19 cellular contexts compared by ENCODE assay signal in genomic region chr4:142356797-142357196, GRCh38.
DNase-seq lines count a peak whose midpoint lies in the region; ATAC-seq, FAIRE-seq and TF ChIP-seq lines count a peak whose summit lies in the region.
"Had no signal": no experiment of that assay in that cellular context is flagged by ENCODE, and none has a peak within 500 bp of the region (broad histone marks: within the 10 kb centered on the region; RNA-seq: fewer than 3 reads in every experiment).

No MANE protein-coding gene starts in this region.

- H3K4me1 Mint-ChIP-seq in CD4-positive, CD25-positive, alpha-beta regulatory T cell = peaks cover 60 to 93% (median 78%) of the 10 kb centered on the region in 4 donors
- peaks cover 17% of the 10 kb centered on the region for H3K4me1 Mint-ChIP-seq in Caco-2 (ENCODE audit: low read depth, unreplicated experiment)
- peaks cover 91% of the 10 kb centered on the region for H3K4me1 Mint-ChIP-seq in activated CD4-positive, alpha-beta memory T cell treated with anti-CD3 and anti-CD28 coated beads for 36 hours (ENCODE audit: low read depth)

- no peak for TF ChIP-seq POLR2A in H1 (IDR thresholded peaks at IDR 0.05; ENCODE audit: control extremely low read depth in 1 of 2, low read depth in 2 of 2, low read length in 2 of 2)

- TF ChIP-seq CTCF in Caco-2 (IDR thresholded peaks at IDR 0.05; ENCODE audit: insufficient read depth in 1 of 2, low read depth in 1 of 2, low read length in 1 of 2, severe bottlenecking in 1 of 2, unreplicated experiment in 1 of 2) (no peak), H1 (IDR thresholded peaks at IDR 0.05; ENCODE audit: control extremely low read depth in 1 of 3, insufficient read depth in 1 of 3, low read depth in 1 of 3, low read length in 3 of 3) (no peak)

- H3K27me3 Mint-ChIP-seq in CD4-positive, CD25-positive, alpha-beta regulatory T cell = no peaks in the 10 kb centered on the region
- no peaks in the 10 kb centered on the region for H3K27me3 Mint-ChIP-seq in Caco-2 (ENCODE audit: insufficient read depth, unreplicated experiment)
- no peaks in the 10 kb centered on the region for H3K27me3 Mint-ChIP-seq in activated CD4-positive, alpha-beta memory T cell treated with anti-CD3 and anti-CD28 coated beads for 36 hours

- no peak overlapping the region for H3K18ac ChIP-seq in H1 (ENCODE audit: extremely low read depth, low read length)

- peak in 2 of 3 donors; percentile 22 to 55 for DNase-seq in CD4-positive, CD25-positive, alpha-beta regulatory T cell
- no peak for DNase-seq in Caco-2
- DNase-seq in activated CD4-positive, alpha-beta memory T cell treated with anti-CD3 and anti-CD28 coated beads for 36 hours = peak; percentile 38
- no peak for DNase-seq in H1 (ENCODE audit: low read depth in 1 of 2, low spot score in 2 of 2)
- no peak for DNase-seq in GM03348 (ENCODE audit: low spot score)
- no peak for DNase-seq in 8988T
- DNase-seq in HT-29 (ENCODE audit: low spot score) = no peak
- DNase-seq: colonic mucosa; EL; GM23248; Kasumi-1; lower lobe of right lung; NCI-H1105; right cardiac atrium; RPMI8226; stimulated activated CD4-positive, alpha-beta T cell treated with anti-CD3 and anti-CD28 coated beads, Interleukin-15, amount 100 ng/mL, for 24 hours had no signal

- no peak for FAIRE-seq in H1 (lab: Jason Lieb, UNC)
- FAIRE-seq: endothelial cell of umbilical vein had no signal

- H3K27me3 ChIP-seq in CD4-positive, CD25-positive, alpha-beta regulatory T cell (ENCODE audit: control insufficient read depth, insufficient read depth, low read length) = no peaks in the 10 kb centered on the region
- no peaks in the 10 kb centered on the region for H3K27me3 ChIP-seq in Caco-2 (replicated peaks; ENCODE audit: control insufficient read depth, insufficient read depth, low read length)
- H3K27me3 ChIP-seq in H1 (replicated peaks in 1 of 4; ENCODE audit: control insufficient read depth in 3 of 4, extremely low read depth in 1 of 4, insufficient read depth in 3 of 4, low read length in 3 of 4) = no peaks in the 10 kb centered on the region
- H3K27me3 ChIP-seq: colonic mucosa had no signal

- no peaks in the 10 kb centered on the region for H3K79me1 ChIP-seq in H1 (ENCODE audit: low read depth, low read length)

- no peak overlapping the region for H4K5ac ChIP-seq in H1 (ENCODE audit: insufficient read length, low read depth, low read length)

- POLR2A ChIA-PET in Caco-2 (lab: Charles Lee) (no interaction called here), H1 (lab: Charles Lee; ENCODE audit: partially characterized antibody) (no interaction called here)
- POLR2A ChIA-PET in activated CD4-positive, alpha-beta memory T cell treated with anti-CD3 and anti-CD28 coated beads for 36 hours (lab: Charles Lee) = interaction anchor here (0.9 to 2.4 kb wide), 7 partner anchors 10 to 211 kb away, joined by 3 to 9 read pairs (median 5); no protein-coding TSS in a partner anchor

- H3K4me3 ChIP-seq in CD4-positive, CD25-positive, alpha-beta regulatory T cell (ENCODE audit: low read depth, low read length) = peak overlapping the region; percentile 68
- H3K4me3 ChIP-seq in Caco-2 (ENCODE audit: low read depth, low read length) (no peak overlapping the region), H1 (ENCODE audit: extremely low read depth in 1 of 4, insufficient read depth in 2 of 4, low read depth in 3 of 4, low read length in 4 of 4) (no peak overlapping the region)
- H3K4me3 ChIP-seq: colonic mucosa, GM23248, lower lobe of right lung, thoracic aorta had no signal

- intact Hi-C loops in Caco-2 (cut with micrococcal nuclease; ENCODE audit: unreplicated experiment) = loop anchor here (10.0 kb wide), 1 partner anchor 148 kb away; no protein-coding TSS in a partner anchor
- intact Hi-C loops in activated CD4-positive, alpha-beta memory T cell treated with anti-CD3 and anti-CD28 coated beads for 36 hours (cut with micrococcal nuclease) = loop anchor here (1.0 to 5.0 kb wide), 4 partner anchors 16 to 484 kb away; no protein-coding TSS in a partner anchor

- H3K4ac ChIP-seq in H1 (replicated peaks; ENCODE audit: insufficient read length, low read depth, low read length) = no peak overlapping the region

- no peak overlapping the region for H2BK5ac ChIP-seq in H1 (ENCODE audit: low read depth, low read length)

- no peaks in the 10 kb centered on the region; the same call in 1 of the 2 replicates for H3K23me2 ChIP-seq in H1 (ENCODE audit: low read depth, low read length)

- no peak overlapping the region for H3K23ac ChIP-seq in H1 (ENCODE audit: insufficient read length)

- H4K8ac ChIP-seq in H1 (ENCODE audit: extremely low read depth, insufficient read depth, low read length) = no peak overlapping the region

- no peak overlapping the region for H3K14ac ChIP-seq in H1 (ENCODE audit: insufficient read length)

- no peak overlapping the region for H2BK15ac ChIP-seq in H1 (ENCODE audit: low read length)

- no peak overlapping the region for H2BK20ac ChIP-seq in H1 (ENCODE audit: low read length)

- CTCF ChIA-PET in Caco-2 (lab: Charles Lee) = no interaction called here
- CTCF ChIA-PET in activated CD4-positive, alpha-beta memory T cell treated with anti-CD3 and anti-CD28 coated beads for 36 hours (lab: Charles Lee) = interaction anchor here (0.7 to 3.3 kb wide), 10 partner anchors 8 to 230 kb away, joined by 3 to 20 read pairs (median 4); no protein-coding TSS in a partner anchor
- CTCF ChIA-PET in H1 (lab: Charles Lee; ENCODE audit: partially characterized antibody) = interaction anchor here (0.6 to 2.6 kb wide), 7 partner anchors 30 to 373 kb away, joined by 3 to 7 read pairs (median 4); no protein-coding TSS in a partner anchor

- no peak overlapping the region for H2BK12ac ChIP-seq in H1 (ENCODE audit: low read depth, low read length)

- no peak for TF ChIP-seq EP300 in H1 (IDR thresholded peaks at IDR 0.05; ENCODE audit: borderline replicate concordance in 1 of 2, low read depth in 2 of 2, low read length in 2 of 2)

- peak overlapping the region; percentile 89 to 95 (median 90) for H3K27ac Mint-ChIP-seq in CD4-positive, CD25-positive, alpha-beta regulatory T cell
- peak overlapping the region; percentile 47 for H3K27ac Mint-ChIP-seq in Caco-2 (ENCODE audit: unreplicated experiment)
- H3K27ac Mint-ChIP-seq in activated CD4-positive, alpha-beta memory T cell treated with anti-CD3 and anti-CD28 coated beads for 36 hours = peak overlapping the region; percentile 87

- H3K9me3 Mint-ChIP-seq in CD4-positive, CD25-positive, alpha-beta regulatory T cell = peaks cover 0 to under 1% (median 0%) of the 10 kb centered on the region in 7 donors
- H3K9me3 Mint-ChIP-seq in Caco-2 (ENCODE audit: unreplicated experiment) = peaks cover 12% of the 10 kb centered on the region
- H3K9me3 Mint-ChIP-seq in activated CD4-positive, alpha-beta memory T cell treated with anti-CD3 and anti-CD28 coated beads for 36 hours = peaks cover under 1% of the 10 kb centered on the region
- H3K9me3 Mint-ChIP-seq: brain had no signal

- no peak overlapping the region for H2AK5ac ChIP-seq in H1 (ENCODE audit: low read depth, low read length)

- no peak overlapping the region for H4K91ac ChIP-seq in H1 (replicated peaks; ENCODE audit: insufficient read length, low read length)

- no peak overlapping the region for H3K9ac ChIP-seq in H1 (replicated peaks in 1 of 4; ENCODE audit: extremely low read depth in 1 of 4, low read depth in 3 of 4, low read length in 3 of 4)
- H3K9ac ChIP-seq: GM23248 had no signal

- no peaks in the 10 kb centered on the region for H3K9me3 ChIP-seq in CD4-positive, CD25-positive, alpha-beta regulatory T cell (ENCODE audit: control insufficient read depth in 2 of 2, low read length in 2 of 2)
- H3K9me3 ChIP-seq in Caco-2 = no peaks in the 10 kb centered on the region
- no peaks in the 10 kb centered on the region for H3K9me3 ChIP-seq in H1 (ENCODE audit: insufficient read depth in 2 of 2, low read depth in 1 of 2, low read length in 1 of 2)
- H3K9me3 ChIP-seq: colonic mucosa, lower lobe of right lung, thoracic aorta had no signal

- peak overlapping the region; percentile 33 to 74 (median 66) for H3K4me3 Mint-ChIP-seq in CD4-positive, CD25-positive, alpha-beta regulatory T cell
- H3K4me3 Mint-ChIP-seq in Caco-2 (ENCODE audit: unreplicated experiment) = no peak overlapping the region
- no peak overlapping the region for H3K4me3 Mint-ChIP-seq in activated CD4-positive, alpha-beta memory T cell treated with anti-CD3 and anti-CD28 coated beads for 36 hours
- H3K4me3 Mint-ChIP-seq: brain had no signal

- H3K79me2 ChIP-seq in H1 (ENCODE audit: control insufficient read depth in 1 of 2, insufficient read depth in 2 of 2, low read length in 2 of 2) = no peaks in the 10 kb centered on the region

- H3K4me2 ChIP-seq in H1 (ENCODE audit: insufficient read depth in 1 of 2, low read depth in 2 of 2, low read length in 2 of 2) = no peak overlapping the region

- H4K20me1 ChIP-seq in H1 (replicated peaks in 1 of 2; ENCODE audit: control insufficient read depth in 1 of 2, insufficient read depth in 2 of 2, low read length in 2 of 2) = no peaks in the 10 kb centered on the region

- peaks cover 1% of the 10 kb centered on the region for H3K36me3 ChIP-seq in CD4-positive, CD25-positive, alpha-beta regulatory T cell (ENCODE audit: control insufficient read depth, insufficient read depth, low read length)
- H3K36me3 ChIP-seq in Caco-2 (ENCODE audit: control insufficient read depth, insufficient read depth, low read length) = no peaks in the 10 kb centered on the region
- no peaks in the 10 kb centered on the region for H3K36me3 ChIP-seq in H1 (ENCODE audit: control insufficient read depth in 2 of 4, insufficient read depth in 4 of 4, low read length in 3 of 4)
- H3K36me3 ChIP-seq: colonic mucosa, lower lobe of right lung, thoracic aorta had no signal

- H2BK120ac ChIP-seq in H1 (replicated peaks; ENCODE audit: low read depth, low read length) = no peak overlapping the region

- ATAC-seq in CD4-positive, CD25-positive, alpha-beta regulatory T cell (ENCODE audit: low read depth in 2 of 2) = peak; percentile 38 to 56
- ATAC-seq: lower lobe of right lung, right cardiac atrium had no signal

- no TSS peak for BruUV-seq in Caco-2 (replicated peaks; lab: Mats Ljungman, UMichigan)

- H3K56ac ChIP-seq in H1 (replicated peaks; ENCODE audit: insufficient read length, low read depth, low read length) = no peak overlapping the region

- peaks cover 8% of the 10 kb centered on the region for H3K36me3 Mint-ChIP-seq in CD4-positive, CD25-positive, alpha-beta regulatory T cell
- no peaks in the 10 kb centered on the region for H3K36me3 Mint-ChIP-seq in Caco-2 (ENCODE audit: insufficient read depth, unreplicated experiment)
- H3K36me3 Mint-ChIP-seq in activated CD4-positive, alpha-beta memory T cell treated with anti-CD3 and anti-CD28 coated beads for 36 hours = peaks cover 3% of the 10 kb centered on the region

- peak overlapping the region; percentile 79 for H3K27ac ChIP-seq in CD4-positive, CD25-positive, alpha-beta regulatory T cell (ENCODE audit: insufficient read depth, low read length, poor library complexity, severe bottlenecking)
- H3K27ac ChIP-seq in H1 (ENCODE audit: low read depth, low read length) = no peak overlapping the region
- H3K27ac ChIP-seq: colonic mucosa, GM23248, lower lobe of right lung, thoracic aorta had no signal

- H2AFZ ChIP-seq in H1 (ENCODE audit: low read length) = no peak overlapping the region
- H2AFZ ChIP-seq: GM23248 had no signal

- H3K4me1 ChIP-seq in CD4-positive, CD25-positive, alpha-beta regulatory T cell (ENCODE audit: control insufficient read depth, insufficient read depth, low read length, poor library complexity, severe bottlenecking) = peaks cover 66% of the 10 kb centered on the region
- H3K4me1 ChIP-seq in Caco-2 (peaks cover 55% of the 10 kb centered on the region), H1 (replicated peaks in 1 of 4; ENCODE audit: control insufficient read depth in 3 of 4, insufficient read depth in 4 of 4, low read length in 3 of 4) (no peaks in the 10 kb centered on the region)
- H3K4me1 ChIP-seq: colonic mucosa had no signal

- 92% methylated on average over 1 of the region's 1 CpG; no CpG with 5 or more reads in 1 of the 2 experiments for WGBS in H1 (ENCODE audit: extremely low coverage in 1 of 2, insufficient coverage in 1 of 2, insufficient read length in 1 of 2, insufficient replicate concordance in 2 of 2, low coverage in 1 of 2, low lambda C conversion rate in 2 of 2, missing lambda C conversion rate in 1 of 2), 2 experiments

- peak; percentile 14 to 34; a peak in 2 of 4 replicates for TF ChIP-seq RAD21 in H1 (IDR thresholded peaks at IDR 0.05 in 1 of 2, conservative IDR thresholded peaks at IDR 0.05 in 1 of 2; ENCODE audit: low read depth in 2 of 2, low read length in 2 of 2)

Comparison
In these comparisons a context has a peak if more than half of its experiments do, and no peak if none do; other contexts are left out.
1. DNase-seq: peak in CD4-positive, CD25-positive, alpha-beta regulatory T cell (2 of 3) and activated CD4-positive, alpha-beta memory T cell treated with anti-CD3 and anti-CD28 coated beads for 36 hours (single experiment); none in Caco-2 (0 of 2), H1 (0 of 2), GM03348 (single experiment), 8988T (single experiment) and HT-29 (single experiment).
2. H3K4me3 Mint-ChIP-seq: peak in CD4-positive, CD25-positive, alpha-beta regulatory T cell (4 of 4); none in Caco-2 (single experiment) and activated CD4-positive, alpha-beta memory T cell treated with anti-CD3 and anti-CD28 coated beads for 36 hours (single experiment).
3. Peak in every context shown above with its lines, with median percentiles within 50 percentile points of each other: H3K27ac Mint-ChIP-seq.